Comparison of ENCODE assay signal across 8 cellular contexts in genomic region chr5:125412051-125412560, GRCh38.
A peak's percentile ranks its signal among the peaks of the same experiment; 100 is the strongest.
DNase-seq lines count a peak whose midpoint lies in the region; FAIRE-seq and TF ChIP-seq lines count a peak whose summit lies in the region.

No MANE protein-coding gene starts in this region.

- H3K79me2 ChIP-seq in endothelial cell of umbilical vein (ENCODE audit: control insufficient read depth, insufficient read depth, low read length): no peaks in the 10 kb centered on the region

- POLR2A ChIA-PET in endothelial cell of umbilical vein (lab: Charles Lee): interaction anchor here (0.7 to 2.0 kb wide), 3 partner anchors 250 to 1740 kb away, joined by 3 to 14 read pairs (median 4); no protein-coding TSS in a partner anchor

- peaks cover 78% of the 10 kb centered on the region for H3K4me1 Mint-ChIP-seq in nephron

- H3K9me1 ChIP-seq in endothelial cell of umbilical vein (replicated peaks; ENCODE audit: control insufficient read depth, extremely low read depth, insufficient read depth, low read length): no peaks in the 10 kb centered on the region

- H3K36me3 ChIP-seq in endothelial cell of umbilical vein (ENCODE audit: control insufficient read depth in 2 of 2, extremely low read depth in 1 of 2, insufficient read depth in 2 of 2, low read length in 2 of 2): no peaks in the 10 kb centered on the region

- H3K9ac ChIP-seq in endothelial cell of umbilical vein (replicated peaks; ENCODE audit: extremely low read depth, insufficient read depth, low read length): peak overlapping the region; percentile 96

- peak; percentile 15 for TF ChIP-seq CTCF in GM13976 (IDR thresholded peaks at IDR 0.05; ENCODE audit: borderline replicate concordance, control extremely low read depth, extremely low read depth, insufficient read depth, missing control alignments)
- no peak for TF ChIP-seq CTCF in HFF-Myc (IDR thresholded peaks at IDR 0.05; ENCODE audit: low read depth, low read length, missing control alignments)
- no peak for TF ChIP-seq CTCF in endothelial cell of umbilical vein (IDR thresholded peaks at IDR 0.05; ENCODE audit: extremely low read depth in 1 of 2, insufficient read depth in 1 of 2, low read depth in 1 of 2, low read length in 2 of 2)
- peak in 1 of 3 experiments; percentile 40 for TF ChIP-seq CTCF in nephron (IDR thresholded peaks at IDR 0.05; ENCODE audit: unreplicated experiment in 3 of 3)

- H3K4me1 ChIP-seq in endothelial cell of umbilical vein (ENCODE audit: control insufficient read depth, extremely low read depth, insufficient read depth, low read length): peaks cover 54% of the 10 kb centered on the region

- peak overlapping the region; percentile 65 to 78 (median 75) for H3K4me3 Mint-ChIP-seq in nephron

- FAIRE-seq in endothelial cell of umbilical vein (lab: Jason Lieb, UNC): no peak

- no peaks in the 10 kb centered on the region for H4K20me1 ChIP-seq in endothelial cell of umbilical vein (replicated peaks; ENCODE audit: control insufficient read depth, extremely low read depth, insufficient read depth, low read length)

- no peaks in the 10 kb centered on the region for H3K9me3 Mint-ChIP-seq in nephron

- no peak for TF ChIP-seq POLR2A in endothelial cell of umbilical vein (IDR thresholded peaks at IDR 0.05; ENCODE audit: low read depth, low read length)

- H3K27ac ChIP-seq in endothelial cell of umbilical vein (ENCODE audit: insufficient read depth, low read depth, low read length): peak overlapping the region; percentile 99

- peak overlapping the region; percentile 78 for H3K4me2 ChIP-seq in endothelial cell of umbilical vein (ENCODE audit: insufficient read depth, low read length)

- peak overlapping the region; percentile 12 for H3K4me3 ChIP-seq in HFF-Myc (replicated peaks; ENCODE audit: low read depth, low read length)
- H3K4me3 ChIP-seq in endothelial cell of umbilical vein (replicated peaks in 1 of 3; ENCODE audit: insufficient read depth in 1 of 3, low read depth in 1 of 3, low read length in 3 of 3): peak overlapping the region in 1 of 3 experiments; percentile 21

- CTCF ChIA-PET in endothelial cell of umbilical vein (lab: Charles Lee): interaction anchor here (0.6 to 3.5 kb wide), 14 partner anchors 70 to 761 kb away, joined by 3 to 21 read pairs (median 4); no protein-coding TSS in a partner anchor

- no peaks in the 10 kb centered on the region for H3K27me3 ChIP-seq in endothelial cell of umbilical vein (ENCODE audit: control insufficient read depth in 2 of 2, insufficient read depth in 2 of 2, low read length in 2 of 2)

- dilution Hi-C loops in endothelial cell of umbilical vein (cut with MboI; ENCODE audit: extremely low pct_ligation_motif_present, low sequenced_read_pairs): no loop called here

- no peaks in the 10 kb centered on the region for H3K9me3 ChIP-seq in endothelial cell of umbilical vein (replicated peaks; ENCODE audit: control insufficient read depth, insufficient read depth, low read length)

- intact Hi-C loops in endothelial cell of umbilical vein (cut with micrococcal nuclease): loop anchor here (1.0 to 5.0 kb wide), 7 partner anchors 248 to 1741 kb away; no protein-coding TSS in a partner anchor

- peaks cover 6% of the 10 kb centered on the region for H3K27me3 Mint-ChIP-seq in nephron (ENCODE audit: low read depth)

- peak; percentile 36 for DNase-seq in GM13976 (ENCODE audit: low spot score)
- peak; percentile 25 for DNase-seq in HFF-Myc (ENCODE audit: extremely low read depth, low read depth)
- DNase-seq in NCI-H187 (lab: John Stamatoyannopoulos, UW): peak; percentile 19 to 48
- DNase-seq in endothelial cell of umbilical vein (ENCODE audit: low read depth, low spot score): peak; percentile 64
- DNase-seq in NCI-H1436 (lab: John Stamatoyannopoulos, UW): no peak
- DNase-seq in GM03348 (ENCODE audit: low spot score): no peak
- no peak for DNase-seq in T1000 (lab: John Stamatoyannopoulos, UW)

- in situ Hi-C loops in GM13976 (cut with MboI; ENCODE audit: low sequenced_read_pairs, unreplicated experiment): loop anchor here (25.0 kb wide), 1 partner anchor 475 kb away; no protein-coding TSS in a partner anchor

- H3K36me3 Mint-ChIP-seq in nephron (ENCODE audit: low read depth): no peaks in the 10 kb centered on the region

- peak overlapping the region; percentile 93 to 98 (median 97) for H3K27ac Mint-ChIP-seq in nephron

- H2AFZ ChIP-seq in endothelial cell of umbilical vein (ENCODE audit: low read depth, low read length): peak overlapping the region; percentile 72

- TSS peak; percentile 55 for BruUV-seq in endothelial cell of umbilical vein (replicated peaks; lab: Mats Ljungman, UMichigan)

TF ChIP-seq in endothelial cell of umbilical vein, 7 proteins besides CTCF, POLR2A, EP300 and RAD21:
- TF ChIP-seq POLR2AphosphoS5 (IDR thresholded peaks at IDR 0.05; ENCODE audit: insufficient read depth, low read depth, low read length): no peak
- TF ChIP-seq MYC (IDR thresholded peaks at IDR 0.05; ENCODE audit: low read depth, low read length): no peak
- no peak for TF ChIP-seq JUN (IDR thresholded peaks at IDR 0.05; ENCODE audit: borderline replicate concordance, insufficient read depth, insufficient read length, low read depth)
- TF ChIP-seq, protein P1, sequence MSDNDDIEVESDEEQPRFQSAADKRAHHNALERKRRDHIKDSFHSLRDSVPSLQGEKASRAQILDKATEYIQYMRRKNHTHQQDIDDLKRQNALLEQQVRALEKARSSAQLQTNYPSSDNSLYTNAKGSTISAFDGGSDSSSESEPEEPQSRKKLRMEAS (IDR thresholded peaks at IDR 0.05; ENCODE audit: insufficient read depth, insufficient read length): no peak
- TF ChIP-seq GATA2 (IDR thresholded peaks at IDR 0.05; ENCODE audit: insufficient read depth, insufficient read length, low read depth, low read length): no peak
- no peak for TF ChIP-seq FOS (IDR thresholded peaks at IDR 0.05; ENCODE audit: borderline replicate concordance, insufficient read depth, low read length)
- TF ChIP-seq EZH2 (IDR thresholded peaks at IDR 0.05; ENCODE audit: borderline replicate concordance, low read depth, low read length, severe bottlenecking): no peak

Comparison
In these comparisons a context has a peak if more than half of its experiments do, and no peak if none do; other contexts are left out.
1. DNase-seq: peak in GM13976 (single experiment), HFF-Myc (single experiment), NCI-H187 (2 of 2) and endothelial cell of umbilical vein (single experiment); none in NCI-H1436 (single experiment), GM03348 (single experiment) and T1000 (single experiment).